8 cellular contexts compared by ENCODE assay signal in the genomic region with DNA sequence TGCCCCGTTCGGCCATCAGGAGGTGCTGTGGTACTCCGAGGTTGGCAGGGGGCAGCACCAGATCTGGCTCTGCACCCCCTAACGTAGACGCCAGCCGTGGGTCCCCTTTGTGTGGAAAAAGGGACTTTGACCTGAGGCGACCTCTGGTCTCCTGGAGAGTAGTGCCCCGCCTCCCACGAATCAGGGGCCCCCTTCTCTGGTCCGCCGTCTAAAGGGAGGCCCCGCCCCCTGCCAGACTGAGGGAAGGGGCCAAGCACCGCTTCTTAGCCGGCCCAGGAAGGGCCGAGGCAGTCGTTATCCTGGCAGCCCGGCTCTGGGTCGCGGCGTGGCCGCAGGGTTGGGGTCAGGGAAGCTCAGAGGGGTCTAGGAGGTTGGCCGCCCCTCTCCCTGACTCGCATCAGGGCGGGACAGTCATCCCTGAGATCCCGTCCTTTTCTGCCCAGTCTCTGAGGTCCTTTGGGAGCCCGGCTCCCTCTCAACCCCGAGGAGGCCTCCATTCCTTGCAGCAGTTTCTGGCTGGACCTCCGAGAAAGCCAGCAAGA. TPM values are rescaled to one million over a fixed set of nuclear protein-coding genes. Genes with fewer than 3 reads are reported as not detected.
DNase-seq lines count a peak whose midpoint lies in the region; ATAC-seq and TF ChIP-seq lines count a peak whose summit lies in the region.

No MANE protein-coding gene starts in this region.

- H3K27ac ChIP-seq in SK-N-SH (ENCODE audit: low read depth in 2 of 2, low read length in 1 of 2): peak overlapping the region; percentile 92 to 94; a peak in 1 of 4 replicates
- peak overlapping the region; percentile 96 for H3K27ac ChIP-seq in rectal smooth muscle tissue (ENCODE audit: low read depth, low read length)

- peaks cover 10% of the 10 kb centered on the region for H3F3A ChIP-seq in SK-N-SH (replicated peaks; ENCODE audit: insufficient read depth)

- H3K9ac ChIP-seq in SK-N-SH (no peak overlapping the region), rectal smooth muscle tissue (ENCODE audit: low read length) (no peak overlapping the region)

- peak overlapping the region; percentile 94 for H2AFZ ChIP-seq in SK-N-SH (ENCODE audit: low read depth)

- H3K4me3 ChIP-seq in SK-N-SH (ENCODE audit: low read depth in 2 of 2, low read length in 1 of 2) (peak overlapping the region; percentile 92 to 94; a peak in 3 of 4 replicates), foreskin fibroblast (ENCODE audit: low read depth in 1 of 2, low read length in 2 of 2) (peak overlapping the region; percentile 78 to 81), rectal smooth muscle tissue (ENCODE audit: low read length) (peak overlapping the region; percentile 94)

- TF ChIP-seq CTCF in SK-N-SH (IDR thresholded peaks at IDR 0.05): peak; percentile 61
- peak; percentile 23 for TF ChIP-seq CTCF in foreskin fibroblast (IDR thresholded peaks at IDR 0.05; ENCODE audit: low read depth, low read length)

- no peaks in the 10 kb centered on the region for H4K20me1 ChIP-seq in SK-N-SH (ENCODE audit: insufficient read depth)

- H3K36me3 ChIP-seq in SK-N-SH (replicated peaks in 1 of 2; ENCODE audit: control insufficient read depth in 1 of 2, insufficient read depth in 2 of 2, low read length in 1 of 2) (peaks cover 8 to 49% of the 10 kb centered on the region in 2 experiments), rectal smooth muscle tissue (ENCODE audit: control insufficient read depth, insufficient read depth, low read length) (peaks cover 11% of the 10 kb centered on the region)

- H3K36me3 Mint-ChIP-seq in activated T-cell treated with anti-CD3 and anti-CD28 coated beads, Interleukin-2, amount 50 U/mL, for 4 hours (ENCODE audit: insufficient read depth): peaks cover 3% of the 10 kb centered on the region

- no peak for TF ChIP-seq EP300 in SK-N-SH (IDR thresholded peaks at IDR 0.05; ENCODE audit: borderline replicate concordance in 1 of 2, low read depth in 1 of 2, low read length in 1 of 2)

- ATAC-seq in activated T-cell treated with anti-CD3 and anti-CD28 coated beads, Interleukin-2, amount 50 U/mL, for 4 hours: no peak
- ATAC-seq in HG02623 (IDR thresholded peaks at IDR 0.05; ENCODE audit: unreplicated experiment) (no peak), HG02571 (IDR thresholded peaks at IDR 0.05; ENCODE audit: unreplicated experiment) (no peak)

- H3K27me3 Mint-ChIP-seq in activated T-cell treated with anti-CD3 and anti-CD28 coated beads, Interleukin-2, amount 50 U/mL, for 4 hours (ENCODE audit: low read depth): no peaks in the 10 kb centered on the region

- peaks cover 38% of the 10 kb centered on the region for H3K4me1 Mint-ChIP-seq in activated T-cell treated with anti-CD3 and anti-CD28 coated beads, Interleukin-2, amount 50 U/mL, for 4 hours (ENCODE audit: low read depth)

- H3K9me3 Mint-ChIP-seq in activated T-cell treated with anti-CD3 and anti-CD28 coated beads, Interleukin-2, amount 50 U/mL, for 4 hours: no peaks in the 10 kb centered on the region

- CTCF ChIA-PET in SK-N-SH (lab: Yijun Ruan, JAX): interaction anchor here (1.0 to 6.0 kb wide), 12 partner anchors 13 to 170 kb away, joined by 3 to 60 read pairs (median 4); partner anchors contain the start of genes HYAL1, HYAL3, IFRD2 and NAA80

- H3K27me3 ChIP-seq in SK-N-SH (ENCODE audit: insufficient read depth) (no peaks in the 10 kb centered on the region), rectal smooth muscle tissue (ENCODE audit: control insufficient read depth, insufficient read depth, low read length) (no peaks in the 10 kb centered on the region)

- no peak for DNase-seq in activated T-cell treated with anti-CD3 and anti-CD28 coated beads, Interleukin-2, amount 50 U/mL, for 4 hours
- DNase-seq in activated T-cell treated with anti-CD3 and anti-CD28 coated beads, Interleukin-2, amount 50 U/mL, for 48 hours: no peak
- DNase-seq in SK-N-SH: no peak
- no peak for DNase-seq in foreskin fibroblast
- DNase-seq in C1 segment of cervical spinal cord (lab: John Stamatoyannopoulos, UW): no peak

- peak overlapping the region; percentile 82 for H3K4me3 Mint-ChIP-seq in activated T-cell treated with anti-CD3 and anti-CD28 coated beads, Interleukin-2, amount 50 U/mL, for 4 hours

- H3K9me2 ChIP-seq in SK-N-SH: no peaks in the 10 kb centered on the region

- H3K79me2 ChIP-seq in SK-N-SH (ENCODE audit: insufficient read depth): peaks cover 50% of the 10 kb centered on the region

- H3K4me2 ChIP-seq in SK-N-SH: peak overlapping the region; percentile 80

- POLR2A ChIA-PET in SK-N-SH (lab: Yijun Ruan, JAX): interaction anchor here (1.0 to 1.8 kb wide), 4 partner anchors 13 to 22 kb away, joined by 3 to 5 read pairs (median 3); partner anchors contain the start of genes HYAL3 and NAA80

- TF ChIP-seq RAD21 in SK-N-SH (IDR thresholded peaks at IDR 0.05; ENCODE audit: low read length): no peak

- peaks cover 0 to 43% of the 10 kb centered on the region in 2 experiments; a peak in 2 of 4 replicates for H3K4me1 ChIP-seq in SK-N-SH (ENCODE audit: control insufficient read depth in 1 of 2, insufficient read depth in 2 of 2, low read depth in 1 of 2, low read length in 1 of 2)
- H3K4me1 ChIP-seq in rectal smooth muscle tissue (ENCODE audit: control insufficient read depth, insufficient read depth, low read length): peaks cover 21% of the 10 kb centered on the region

- H3K9me3 ChIP-seq in SK-N-SH: no peaks in the 10 kb centered on the region

- WGBS in SK-N-SH (ENCODE audit: low lambda C conversion rate): 37% methylated on average over 6 of the region's 28 CpGs

TF ChIP-seq in SK-N-SH, 30 proteins besides CTCF, POLR2A, EP300 and RAD21:
- no peak for TF ChIP-seq YY1 (IDR thresholded peaks at IDR 0.05; ENCODE audit: low read depth)
- no peak for TF ChIP-seq NRF1 (IDR thresholded peaks at IDR 0.05; ENCODE audit: low read depth, low read length)
- TF ChIP-seq FOSL2 (IDR thresholded peaks at IDR 0.05; ENCODE audit: borderline replicate concordance, low read depth): no peak

RNA-seq across cellular contexts. Expression of gene HYAL2, which starts 0.6 kb away (rescaled TPM):
- 10 to 100 TPM; 17.0 to 19.5 (median 19.2) TPM for total RNA-seq in activated T-cell treated with anti-CD3 and anti-CD28 coated beads, Interleukin-2, amount 50 U/mL, for 4 hours
- 135 and 151 TPM in 2 replicates for polyA plus RNA-seq in SK-N-SH (2012; rRNA removed)
- 57.1 and 110 TPM in 2 replicates for polyA plus RNA-seq in SK-N-SH (2012; cell fraction: cytosol; rRNA removed)
- 55.5 and 73.1 TPM in 2 replicates for polyA plus RNA-seq in SK-N-SH (2012; cell fraction: nucleus; rRNA removed)

RNA-seq across cellular contexts. Expression of gene TUSC2, which starts 6.1 kb away (rescaled TPM):
- 10 to 100 TPM; 40.8 to 48.7 (median 48.5) TPM for total RNA-seq in activated T-cell treated with anti-CD3 and anti-CD28 coated beads, Interleukin-2, amount 50 U/mL, for 4 hours
- 58.7 and 79.3 TPM in 2 replicates for polyA plus RNA-seq in SK-N-SH (2012; rRNA removed)
- polyA plus RNA-seq in SK-N-SH (2012; cell fraction: cytosol; rRNA removed): 45.0 and 66.4 TPM in 2 replicates
- polyA plus RNA-seq in SK-N-SH (2012; cell fraction: nucleus; rRNA removed): 35.0 and 40.0 TPM in 2 replicates

RNA-seq across cellular contexts. Expression of gene HYAL1, which starts 18.5 kb away (rescaled TPM):
- total RNA-seq in activated T-cell treated with anti-CD3 and anti-CD28 coated beads, Interleukin-2, amount 50 U/mL, for 4 hours: under 1 TPM in 2 of 3 donors, not detected in 1; 0.24 to 0.82 TPM
- polyA plus RNA-seq in SK-N-SH (2012; rRNA removed): 0.30 and 0.49 TPM in 2 replicates
- 0.14 and 0.26 TPM in 2 replicates for polyA plus RNA-seq in SK-N-SH (2012; cell fraction: cytosol; rRNA removed)
- polyA plus RNA-seq in SK-N-SH (2012; cell fraction: nucleus; rRNA removed): 1.7 and 1.8 TPM in 2 replicates

RNA-seq across cellular contexts. Expression of gene RASSF1, which starts 18.7 kb away (rescaled TPM):
- total RNA-seq in activated T-cell treated with anti-CD3 and anti-CD28 coated beads, Interleukin-2, amount 50 U/mL, for 4 hours: 10 to 100 TPM; 33.7 to 40.3 (median 37.3) TPM
- polyA plus RNA-seq in SK-N-SH (2012; rRNA removed): 28.1 and 32.3 TPM in 2 replicates
- 19.1 and 27.8 TPM in 2 replicates for polyA plus RNA-seq in SK-N-SH (2012; cell fraction: cytosol; rRNA removed)
- 34.1 and 37.0 TPM in 2 replicates for polyA plus RNA-seq in SK-N-SH (2012; cell fraction: nucleus; rRNA removed)

RNA-seq across cellular contexts. Expression of gene HYAL3, which starts 22.7 kb away (rescaled TPM):
- total RNA-seq in activated T-cell treated with anti-CD3 and anti-CD28 coated beads, Interleukin-2, amount 50 U/mL, for 4 hours: 10 to 100 TPM in 1 of 3 donors, 1 to 10 TPM in 2; 4.9 to 10.3 (median 7.2) TPM
- 7.8 and 8.4 TPM in 2 replicates for polyA plus RNA-seq in SK-N-SH (2012; rRNA removed)
- 3.1 and 5.6 TPM in 2 replicates for polyA plus RNA-seq in SK-N-SH (2012; cell fraction: cytosol; rRNA removed)
- polyA plus RNA-seq in SK-N-SH (2012; cell fraction: nucleus; rRNA removed): 8.7 and 10.0 TPM in 2 replicates
